ENCODE assay signal across 30 cellular contexts in genomic region chr22:30117256-30117655, GRCh38. TPM values are rescaled to one million over a fixed set of nuclear protein-coding genes. Genes with fewer than 3 reads are reported as not detected.
"Had no signal": no experiment of that assay in that cellular context is flagged by ENCODE, and none has a peak within 500 bp of the region (broad histone marks: within the 10 kb centered on the region; RNA-seq: fewer than 3 reads in every experiment).

No MANE protein-coding gene starts in this region.

- H3K4me1 ChIP-seq: gastroesophageal sphincter, heart left ventricle, prostate gland, right atrium auricular region, stomach, thyroid gland, vagina had no signal

- H3K9ac ChIP-seq: neural progenitor cell had no signal

- H3K36me3 ChIP-seq: gastroesophageal sphincter, heart left ventricle, neural progenitor cell, prostate gland, right atrium auricular region, stomach, thyroid gland, vagina had no signal

- H3K4me3 Mint-ChIP-seq: mesothelial cell of epicardium; naive B cell; nephron; neural progenitor cell; stimulated activated effector memory CD8-positive, alpha-beta T cell treated with anti-CD3 and anti-CD28 coated beads, Interleukin-12 subunit alpha, Interleukin-12 subunit beta, amount 100 ng/mL, for 72 hours had no signal

- H3K9me3 ChIP-seq: gastroesophageal sphincter, heart left ventricle, mucosa of descending colon, prostate gland, right atrium auricular region, stomach, thyroid gland, vagina had no signal

- ATAC-seq: esophagus mucosa; gastroesophageal sphincter; heart left ventricle; sciatic nerve; stimulated activated effector memory CD8-positive, alpha-beta T cell treated with anti-CD3 and anti-CD28 coated beads, Interleukin-12 subunit alpha, Interleukin-12 subunit beta, amount 100 ng/mL, for 72 hours had no signal

- H3K27me3 ChIP-seq: dorsolateral prefrontal cortex, gastroesophageal sphincter, hepatocyte, neural progenitor cell, right atrium auricular region, stomach, thyroid gland, vagina had no signal

- H2AFZ ChIP-seq: hepatocyte, neural progenitor cell had no signal

- H3K9me3 Mint-ChIP-seq: mesothelial cell of epicardium; naive B cell; nephron; neural progenitor cell; stimulated activated effector memory CD8-positive, alpha-beta T cell treated with anti-CD3 and anti-CD28 coated beads, Interleukin-12 subunit alpha, Interleukin-12 subunit beta, amount 100 ng/mL, for 72 hours had no signal

- H3K27ac ChIP-seq: dorsolateral prefrontal cortex, gastroesophageal sphincter, heart left ventricle, hepatocyte, neural progenitor cell, prostate gland, right atrium auricular region, stomach, thyroid gland, vagina had no signal

- H3K4me2 ChIP-seq: hepatocyte, neural progenitor cell, smooth muscle cell had no signal

- H3K36me3 Mint-ChIP-seq: mesothelial cell of epicardium; naive B cell; neural progenitor cell; stimulated activated effector memory CD8-positive, alpha-beta T cell treated with anti-CD3 and anti-CD28 coated beads, Interleukin-12 subunit alpha, Interleukin-12 subunit beta, amount 100 ng/mL, for 72 hours had no signal

- H3K4me1 Mint-ChIP-seq: naive B cell, nephron had no signal

- H3K27ac Mint-ChIP-seq: mesothelial cell of epicardium, naive B cell, nephron, neural progenitor cell had no signal

- DNase-seq: dorsolateral prefrontal cortex; effector CD4-positive, alpha-beta T cell; heart left ventricle; kidney; mesenchymal stem cell; naive B cell; stimulated activated CD4-positive, alpha-beta T cell treated with anti-CD3 and anti-CD28 coated beads, Interleukin-12 subunit alpha, Interleukin-12 subunit beta, amount 100 ng/mL, for 4 hours; stimulated activated CD4-positive, alpha-beta T cell treated with anti-CD3 and anti-CD28 coated beads, Interleukin-1b, Interleukin-23, amount 100 ng/mL, for 48 hours; stimulated activated CD4-positive, alpha-beta T cell treated with anti-CD3 and anti-CD28 coated beads, Interleukin-4, amount 100 ng/mL, for 1 hour; stimulated activated naive CD4-positive, alpha-beta T cell treated with Interleukin-2 at 50 U/mL for 16 hours; stomach; thyroid gland; trophoblast cell had no signal

- H3K4me3 ChIP-seq: dorsolateral prefrontal cortex, gastroesophageal sphincter, heart left ventricle, hepatocyte, lung, mucosa of descending colon, neural progenitor cell, prostate gland, right atrium auricular region, smooth muscle cell, stomach, thyroid gland, vagina had no signal

RNA-seq across cellular contexts. Expression of gene HORMAD2, which starts 37.0 kb away (rescaled TPM):
- total RNA-seq: esophagus mucosa, gastroesophageal sphincter, heart left ventricle, hepatocyte, kidney, mesothelial cell of epicardium, mucosa of descending colon, osteocyte, right atrium auricular region, sciatic nerve, stomach, subcutaneous adipose tissue, thyroid gland, ureter, vagina had no signal
- polyA plus RNA-seq: heart left ventricle, hepatocyte, smooth muscle cell, stomach had no signal
